14 cellular contexts compared by ENCODE assay signal in the genomic region with DNA sequence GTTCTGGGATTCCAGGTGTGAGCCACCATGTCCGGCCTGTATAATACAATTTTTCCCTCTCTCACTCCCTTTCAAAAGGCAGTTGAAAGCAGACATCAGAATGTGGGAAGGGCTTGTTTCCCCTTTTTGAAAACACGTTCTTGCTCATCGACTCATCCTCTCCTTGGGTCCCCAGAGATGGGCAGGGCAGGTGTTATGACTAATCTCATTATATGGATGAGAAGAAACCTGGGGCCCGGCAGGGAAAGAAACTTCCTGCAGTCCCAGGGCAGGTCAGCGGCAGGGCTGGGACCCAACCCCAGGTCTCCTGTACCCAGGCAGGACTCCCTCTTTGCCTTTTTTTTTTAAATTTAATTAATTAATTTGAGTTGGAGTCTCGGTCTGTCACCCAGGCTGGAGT. TPM values are rescaled to one million over a fixed set of nuclear protein-coding genes. Genes with fewer than 3 reads are reported as not detected.
DNase-seq lines count a peak whose midpoint lies in the region; ATAC-seq, FAIRE-seq and TF ChIP-seq lines count a peak whose summit lies in the region.
"Not testable (repeated sequence)": the region's sequence is repeated elsewhere in the genome, so short reads cannot be mapped to it uniquely, and the experiment has no call there.
"Had no signal": no experiment of that assay in that cellular context is flagged by ENCODE, and none has a peak within 500 bp of the region (broad histone marks: within the 10 kb centered on the region; RNA-seq: fewer than 3 reads in every experiment).

No MANE protein-coding gene starts in this region.

- H3K9me3 ChIP-seq in A673 (ENCODE audit: low read depth, low read length, poor library complexity, severe bottlenecking), result not testable (repeated sequence)

- H3K4me1 ChIP-seq in A673 (ENCODE audit: insufficient read depth, low read length, poor library complexity, severe bottlenecking), result not testable (repeated sequence)

- not testable (repeated sequence) for H3K4me3 ChIP-seq in A673 (ENCODE audit: low read depth, low read length, poor library complexity, severe bottlenecking)

- FAIRE-seq in RCC 7860 (lab: Jason Lieb, UNC), result peak; percentile 82

- not testable (repeated sequence) for TF ChIP-seq CTCF in A673 (conservative IDR thresholded peaks at IDR 0.05; ENCODE audit: low read depth, low read length)

- CTCF ChIA-PET in A673 (lab: Charles Lee), result not testable (repeated sequence)

- TSS peak; percentile 13 for BruUV-seq in A673 (replicated peaks; lab: Mats Ljungman, UMichigan)

- DNase-seq in A673 (ENCODE audit: low spot score); RCC 7860 (ENCODE audit: low spot score): not testable (repeated sequence)

- H3K27ac ChIP-seq in A673 (ENCODE audit: low read depth, low read length, poor library complexity, severe bottlenecking), result not testable (repeated sequence)

- H3K27me3 ChIP-seq in A673 (replicated peaks; ENCODE audit: insufficient read depth, low read depth, low read length, poor library complexity), result not testable (repeated sequence)

- intact Hi-C loops in A673 (cut with micrococcal nuclease; ENCODE audit: unreplicated experiment), result not testable (repeated sequence)

- POLR2A ChIA-PET in A673 (lab: Charles Lee; ENCODE audit: low non-redundant PET), result not testable (repeated sequence)

- ATAC-seq in GM18873 (IDR thresholded peaks at IDR 0.05; ENCODE audit: low FRiP score, unreplicated experiment) (peak; percentile 72), GM21381 (IDR thresholded peaks at IDR 0.05; ENCODE audit: unreplicated experiment) (peak; percentile 76), HG02571 (IDR thresholded peaks at IDR 0.05; ENCODE audit: unreplicated experiment) (peak; percentile 71), HG02981 (IDR thresholded peaks at IDR 0.05; ENCODE audit: unreplicated experiment) (peak; percentile 65), HG03342 (IDR thresholded peaks at IDR 0.05; ENCODE audit: unreplicated experiment) (peak; percentile 85), esophagus mucosa (peak; percentile 70)

- H3K36me3 ChIP-seq in A673 (ENCODE audit: insufficient read depth, low read length, poor library complexity, severe bottlenecking), result not testable (repeated sequence)

RNA-seq across cellular contexts. Expression of a gene that starts 2.9 kb away (rescaled TPM):
- total RNA-seq in A673 (2021) (4.3 and 7.3 TPM in 2 replicates), esophagus mucosa (88.8 TPM)
- total RNA-seq: RPMI7951 had no signal

RNA-seq across cellular contexts. Expression of a gene that starts 4.7 kb away (rescaled TPM):
- total RNA-seq in A673 (2021), result not detected in 2 replicates
- total RNA-seq in esophagus mucosa, result not detected
- total RNA-seq: endothelial cell of umbilical vein, fibroblast of villous mesenchyme, hepatocyte, osteocyte, RPMI7951, transverse colon had no signal

RNA-seq across cellular contexts. Expression of a gene that starts 26.0 kb away (rescaled TPM):
- total RNA-seq in A673 (2021) (22.2 and 23.3 TPM in 2 replicates), esophagus mucosa (13.8 TPM)

RNA-seq across cellular contexts. Expression of a gene that starts 28.8 kb away (rescaled TPM):
- total RNA-seq in A673 (2021), result 1.8 and 4.6 TPM in 2 replicates
- 2.8 TPM for total RNA-seq in esophagus mucosa

Comparison
In these comparisons a context has a peak if more than half of its experiments do, and no peak if none do; other contexts are left out.
1. RNA of a gene that starts 2.9 kb away (total RNA-seq): 88.8 TPM in esophagus mucosa (single experiment); 4.3 to 7.3 TPM in A673; every median in the first group is over 10 times any median in the second.
2. Peak in every context shown above with its lines, with median percentiles within 50 percentile points of each other: ATAC-seq.